ENCODE assay signal across 13 cellular contexts in the genomic region with DNA sequence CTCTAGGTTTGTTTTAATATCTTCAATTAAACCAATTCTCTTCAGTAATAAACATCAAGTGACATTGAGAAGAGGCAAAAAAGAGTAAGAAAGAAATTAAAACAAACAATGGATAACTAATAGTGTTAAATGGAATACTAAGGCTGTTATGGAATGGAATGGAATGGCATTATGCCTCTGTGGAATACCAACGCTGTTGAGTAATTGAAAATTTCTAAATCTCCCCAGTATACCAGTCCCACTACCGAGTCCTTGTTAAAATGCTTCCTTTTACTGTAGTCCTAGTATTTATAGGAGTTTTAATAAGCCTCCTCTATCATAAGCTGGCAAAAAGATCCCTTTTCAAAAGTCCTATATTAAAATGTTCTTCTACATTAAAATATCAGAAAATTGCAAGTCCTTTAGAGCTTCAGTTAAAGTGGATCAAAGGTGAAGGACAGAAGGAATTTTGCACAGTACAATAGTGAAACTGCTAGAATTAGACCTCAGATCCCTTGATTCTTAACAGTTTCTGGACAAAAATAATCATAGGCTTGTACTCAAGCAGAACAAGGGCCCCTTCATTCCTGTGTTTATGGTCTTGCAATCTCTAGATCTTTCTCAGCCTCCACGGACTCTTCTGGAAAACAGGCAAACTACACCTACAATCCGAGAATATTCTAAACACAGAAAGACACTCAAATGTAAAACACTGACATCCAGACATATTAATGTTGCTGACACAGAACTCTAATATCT.
A peak's percentile ranks its signal among the peaks of the same experiment; 100 is the strongest.
DNase-seq lines count a peak whose midpoint lies in the region; ATAC-seq and TF ChIP-seq lines count a peak whose summit lies in the region.
"Had no signal": no experiment of that assay in that cellular context is flagged by ENCODE, and none has a peak within 500 bp of the region (broad histone marks: within the 10 kb centered on the region; RNA-seq: fewer than 3 reads in every experiment).

No MANE protein-coding gene starts in this region.

- no peaks in the 10 kb centered on the region for H3K27me3 ChIP-seq in esophagus squamous epithelium

- no peak for ATAC-seq in HG03025 (IDR thresholded peaks at IDR 0.05; ENCODE audit: low FRiP score, unreplicated experiment)

- H3K4me3 ChIP-seq in choroid plexus epithelial cell (ENCODE audit: low read depth, low read length) (no peak overlapping the region), esophagus squamous epithelium (no peak overlapping the region)

- intact Hi-C loops in esophagus squamous epithelium (cut with DNase I) = no loop called here

- no peaks in the 10 kb centered on the region for H3K36me3 ChIP-seq in esophagus squamous epithelium

- DNase-seq in NCI-H2227 (lab: John Stamatoyannopoulos, UW; ENCODE audit: unreplicated experiment) (peak; percentile 13), choroid plexus epithelial cell (ENCODE audit: low read depth) (peak; percentile 44), medulla oblongata (ENCODE audit: extremely low spot score) (peak; percentile 91), cerebellar nuclear complex (lab: John Stamatoyannopoulos, UW) (no peak), esophagus squamous epithelium (lab: John Stamatoyannopoulos, UW) (no peak)
- DNase-seq: activated CD4-positive, alpha-beta T cell treated with anti-CD3 and anti-CD28 coated beads for 1 hour; activated T-cell treated with anti-CD3 and anti-CD28 coated beads, Interleukin-2, amount 50 U/mL, for 1 hour; NCI-H2029; NCI-H748 treated with DMSO at 0.1 percent for 48 hours; T-helper 2 cell had no signal

- no peak for TF ChIP-seq CTCF in choroid plexus epithelial cell (conservative IDR thresholded peaks at IDR 0.05; ENCODE audit: low read depth, low read length)
- no peak for TF ChIP-seq CTCF in esophagus squamous epithelium (IDR thresholded peaks at IDR 0.05)

- no peak for TF ChIP-seq POLR2A in esophagus squamous epithelium (IDR thresholded peaks at IDR 0.05)

- no peaks in the 10 kb centered on the region for H3K4me1 ChIP-seq in esophagus squamous epithelium

- no peaks in the 10 kb centered on the region for H3K9me3 ChIP-seq in esophagus squamous epithelium

- WGBS in esophagus squamous epithelium, 2 donors = 66 to 67% methylated on average over 4 of the region's 4 CpGs

- H3K27ac ChIP-seq in temporal lobe (ENCODE audit: low read depth, low read length) (peak overlapping the region; percentile 94), esophagus squamous epithelium (no peak overlapping the region)
- H3K27ac ChIP-seq: C4-2B had no signal

Comparison
In these comparisons a context has a peak if more than half of its experiments do, and no peak if none do; other contexts are left out.
1. DNase-seq: peak in NCI-H2227 (single experiment), choroid plexus epithelial cell (single experiment) and medulla oblongata (single experiment); none in cerebellar nuclear complex (0 of 2) and esophagus squamous epithelium (single experiment).